11 cellular contexts compared by ENCODE assay signal in the genomic region with DNA sequence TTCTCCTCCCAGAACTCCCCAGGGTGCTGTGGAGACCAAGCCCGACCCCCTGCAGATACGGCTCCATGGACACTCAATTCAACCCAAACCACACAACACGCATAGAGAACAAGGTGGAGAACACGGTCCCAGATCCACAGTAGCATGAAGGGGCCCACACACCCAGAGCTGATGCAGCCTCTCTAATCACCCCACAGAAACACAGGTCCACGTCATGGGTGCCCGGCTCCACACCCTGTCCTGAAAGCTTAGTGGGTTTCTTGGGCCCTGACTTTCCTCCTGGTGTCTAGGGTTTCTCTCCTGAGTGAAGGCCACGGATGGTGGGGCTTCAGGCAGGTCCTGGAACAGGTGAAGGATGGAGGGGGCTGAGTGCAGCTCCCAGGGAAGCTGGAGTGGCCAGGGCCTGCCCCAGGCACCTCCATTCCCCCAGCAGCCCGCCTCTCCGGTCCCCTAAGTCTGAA. TPM values are rescaled to one million over a fixed set of nuclear protein-coding genes. Genes with fewer than 3 reads are reported as not detected.
DNase-seq lines count a peak whose midpoint lies in the region; ATAC-seq, FAIRE-seq and TF ChIP-seq lines count a peak whose summit lies in the region.
"Had no signal": no experiment of that assay in that cellular context is flagged by ENCODE, and none has a peak within 500 bp of the region (broad histone marks: within the 10 kb centered on the region; RNA-seq: fewer than 3 reads in every experiment).

No MANE protein-coding gene starts in this region.

- peak overlapping the region; percentile 84 to 97 (median 97) for H3K27ac Mint-ChIP-seq in CD4-positive, CD25-positive, alpha-beta regulatory T cell
- H3K27ac Mint-ChIP-seq in central memory CD8-positive, alpha-beta T cell (ENCODE audit: low read depth), result peak overlapping the region; percentile 92

- peaks cover 0 to 1% (median 0%) of the 10 kb centered on the region in 7 donors for H3K9me3 Mint-ChIP-seq in CD4-positive, CD25-positive, alpha-beta regulatory T cell
- H3K9me3 Mint-ChIP-seq in central memory CD8-positive, alpha-beta T cell, result no peaks in the 10 kb centered on the region

- no peaks in the 10 kb centered on the region for H3K9me3 ChIP-seq in CD4-positive, CD25-positive, alpha-beta regulatory T cell (ENCODE audit: control insufficient read depth in 2 of 2, low read length in 2 of 2)
- H3K9me3 ChIP-seq in pancreas, result no peaks in the 10 kb centered on the region

- WGBS in pancreas, 2 donors, result 68 to 79% methylated on average over 9 of the region's 9 CpGs

- peak overlapping the region; percentile 72 to 96 (median 84) for H3K4me3 Mint-ChIP-seq in CD4-positive, CD25-positive, alpha-beta regulatory T cell
- peak overlapping the region; percentile 80 for H3K4me3 Mint-ChIP-seq in central memory CD8-positive, alpha-beta T cell

- in situ Hi-C loops in GM13977 (cut with MboI; ENCODE audit: low pct_unique_long_range_greater_than_20kb, low sequenced_read_pairs, unreplicated experiment), result no loop called here

- no peaks in the 10 kb centered on the region for H3K27me3 ChIP-seq in CD4-positive, CD25-positive, alpha-beta regulatory T cell (ENCODE audit: control insufficient read depth, insufficient read depth, low read length)
- no peaks in the 10 kb centered on the region for H3K27me3 ChIP-seq in HL-60 (ENCODE audit: insufficient read depth, poor library complexity, severe bottlenecking)
- H3K27me3 ChIP-seq in pancreas, result no peaks in the 10 kb centered on the region

- no peak for FAIRE-seq in pancreas (lab: Jason Lieb, UNC)
- FAIRE-seq: G401.6 had no signal

- H3K36me3 ChIP-seq in CD4-positive, CD25-positive, alpha-beta regulatory T cell (ENCODE audit: control insufficient read depth, insufficient read depth, low read length), result no peaks in the 10 kb centered on the region
- H3K36me3 ChIP-seq in pancreas, result no peaks in the 10 kb centered on the region

- DNase-seq in CD4-positive, CD25-positive, alpha-beta regulatory T cell, result no peak
- DNase-seq in HL-60 (ENCODE audit: low read depth in 1 of 2, low spot score in 1 of 2) (no peak), pancreas (peak in 1 of 6 donors; percentile 19), omental fat pad (ENCODE audit: low spot score) (no peak), GM13977 (ENCODE audit: low spot score) (no peak), NCI-H345 treated with DMSO at 0.1 percent for 48 hours (lab: John Stamatoyannopoulos, UW; ENCODE audit: unreplicated experiment) (no peak)
- DNase-seq in central memory CD8-positive, alpha-beta T cell (ENCODE audit: low spot score in 2 of 2), result no peak

- H3K4me3 ChIP-seq in CD4-positive, CD25-positive, alpha-beta regulatory T cell (ENCODE audit: low read depth, low read length), result peak overlapping the region; percentile 80
- H3K4me3 ChIP-seq in HL-60 (replicated peaks; ENCODE audit: insufficient read depth, low read length) (no peak overlapping the region), pancreas (peak overlapping the region in 1 of 4 donors; percentile 32)

- peaks cover 0 to 43% (median 24%) of the 10 kb centered on the region in 4 donors for H3K4me1 Mint-ChIP-seq in CD4-positive, CD25-positive, alpha-beta regulatory T cell
- peaks cover 31% of the 10 kb centered on the region for H3K4me1 Mint-ChIP-seq in central memory CD8-positive, alpha-beta T cell

- TF ChIP-seq CTCF in HL-60 (IDR thresholded peaks at IDR 0.05; ENCODE audit: insufficient read depth, low read length) (no peak), pancreas (IDR thresholded peaks at IDR 0.05) (no peak), omental fat pad (IDR thresholded peaks at IDR 0.05) (no peak), GM13977 (IDR thresholded peaks at IDR 0.05; ENCODE audit: extremely low read depth, insufficient read depth, missing control alignments) (no peak)

- H3K27me3 Mint-ChIP-seq in CD4-positive, CD25-positive, alpha-beta regulatory T cell, result no peaks in the 10 kb centered on the region
- no peaks in the 10 kb centered on the region for H3K27me3 Mint-ChIP-seq in central memory CD8-positive, alpha-beta T cell

- H3K27ac ChIP-seq in CD4-positive, CD25-positive, alpha-beta regulatory T cell (ENCODE audit: insufficient read depth, low read length, poor library complexity, severe bottlenecking), result peak overlapping the region; percentile 76
- peak overlapping the region; percentile 87 for H3K27ac ChIP-seq in HL-60 (replicated peaks)
- peak overlapping the region; percentile 25 to 76 (median 32) for H3K27ac ChIP-seq in pancreas

- peaks cover 17% of the 10 kb centered on the region for H3K4me1 ChIP-seq in CD4-positive, CD25-positive, alpha-beta regulatory T cell (ENCODE audit: control insufficient read depth, insufficient read depth, low read length, poor library complexity, severe bottlenecking)
- H3K4me1 ChIP-seq in pancreas, result peaks cover 0 to 14% (median 2%) of the 10 kb centered on the region in 3 donors

- intact Hi-C loops in pancreas (cut with DNase I), result no loop called here

- no peak for ATAC-seq in CD4-positive, CD25-positive, alpha-beta regulatory T cell (ENCODE audit: low read depth in 2 of 2)
- no peak for ATAC-seq in central memory CD8-positive, alpha-beta T cell (replicated peaks; ENCODE audit: extremely low read depth, poor library complexity, severe bottlenecking)
- peak in 1 of 4 donors; percentile 2 for ATAC-seq in pancreas
- ATAC-seq in omental fat pad (ENCODE audit: low FRiP score), result no peak
- no peak for ATAC-seq in HG03457 (IDR thresholded peaks at IDR 0.05; ENCODE audit: unreplicated experiment)

- no peaks in the 10 kb centered on the region for H3K36me3 Mint-ChIP-seq in CD4-positive, CD25-positive, alpha-beta regulatory T cell
- peaks cover 11% of the 10 kb centered on the region for H3K36me3 Mint-ChIP-seq in central memory CD8-positive, alpha-beta T cell (ENCODE audit: insufficient read depth)

RNA-seq across cellular contexts. Expression of gene SLC23A1, which starts 1.5 kb away (rescaled TPM):
- not detected for total RNA-seq in CD4-positive, CD25-positive, alpha-beta regulatory T cell
- polyA plus RNA-seq in CD4-positive, CD25-positive, alpha-beta regulatory T cell, result under 1 TPM in 2 of 4 donors, not detected in 2; 0.09 to 0.13 TPM
- total RNA-seq in pancreas, result 1 to 10 TPM in 4 of 6 donors, under 1 TPM in 2; 0.49 to 1.6 (median 1.2) TPM
- 1 to 10 TPM; 1.7 to 2.1 TPM for polyA plus RNA-seq in pancreas
- not detected for total RNA-seq in omental fat pad
- total RNA-seq: RPMI7951, subcutaneous adipose tissue had no signal

RNA-seq across cellular contexts. Expression of gene MZB1, which starts 5.1 kb away (rescaled TPM):
- 2.2 TPM for total RNA-seq in CD4-positive, CD25-positive, alpha-beta regulatory T cell
- polyA plus RNA-seq in CD4-positive, CD25-positive, alpha-beta regulatory T cell, result 1 to 10 TPM in 2 of 4 donors, under 1 TPM in 2; 0.39 to 1.7 (median 1.0) TPM
- total RNA-seq in pancreas, result 10 to 100 TPM in 1 of 6 donors, under 1 TPM in 3, not detected in 2; 0.28 to 11.6 (median 0.71) TPM
- polyA plus RNA-seq in pancreas, result under 1 TPM in 1 of 2 donors, not detected in 1; 0.28 TPM
- 1 to 10 TPM; 1.1 to 7.0 (median 2.9) TPM for total RNA-seq in omental fat pad
- total RNA-seq: RPMI7951 had no signal

RNA-seq across cellular contexts. Expression of gene PROB1, which starts 10.3 kb away (rescaled TPM):
- total RNA-seq in CD4-positive, CD25-positive, alpha-beta regulatory T cell, result 1.2 TPM
- under 1 TPM; 0.25 to 0.86 (median 0.59) TPM for polyA plus RNA-seq in CD4-positive, CD25-positive, alpha-beta regulatory T cell
- total RNA-seq in pancreas (under 1 TPM; 0.19 to 0.38 (median 0.31) TPM), omental fat pad (1 to 10 TPM in 2 of 4 donors, under 1 TPM in 2; 0.46 to 2.0 (median 1.2) TPM)
- polyA plus RNA-seq in pancreas, result under 1 TPM; 0.34 to 0.38 TPM

RNA-seq across cellular contexts. Expression of gene SPATA24, which starts 19.3 kb away (rescaled TPM):
- total RNA-seq in CD4-positive, CD25-positive, alpha-beta regulatory T cell, result 4.4 TPM
- 1 to 10 TPM; 5.5 to 6.8 (median 6.1) TPM for polyA plus RNA-seq in CD4-positive, CD25-positive, alpha-beta regulatory T cell
- total RNA-seq in pancreas (1 to 10 TPM; 1.8 to 3.5 (median 3.1) TPM), omental fat pad (1 to 10 TPM; 1.8 to 3.3 (median 2.0) TPM)
- polyA plus RNA-seq in pancreas, result 1 to 10 TPM; 4.6 to 9.8 TPM

RNA-seq across cellular contexts. Expression of gene PAIP2, which starts 43.0 kb away (rescaled TPM):
- total RNA-seq in CD4-positive, CD25-positive, alpha-beta regulatory T cell, result 126 TPM
- polyA plus RNA-seq in CD4-positive, CD25-positive, alpha-beta regulatory T cell, result 100 to 1,000 TPM; 335 to 426 (median 357) TPM
- 10 to 100 TPM; 18.2 to 33.7 (median 27.3) TPM for total RNA-seq in pancreas
- 10 to 100 TPM; 23.8 to 57.4 TPM for polyA plus RNA-seq in pancreas
- 100 to 1,000 TPM in 2 of 4 donors, 10 to 100 TPM in 2; 73.1 to 113 (median 103) TPM for total RNA-seq in omental fat pad

Comparison
In these comparisons a context has a peak if more than half of its experiments do, and no peak if none do; other contexts are left out.
1. H3K27ac ChIP-seq: peak in every context shown above with its lines; median percentile 87 in HL-60; 76 in CD4-positive, CD25-positive, alpha-beta regulatory T cell; 32 in pancreas.